ENCODE assay signal across 12 cellular contexts in the genomic region with DNA sequence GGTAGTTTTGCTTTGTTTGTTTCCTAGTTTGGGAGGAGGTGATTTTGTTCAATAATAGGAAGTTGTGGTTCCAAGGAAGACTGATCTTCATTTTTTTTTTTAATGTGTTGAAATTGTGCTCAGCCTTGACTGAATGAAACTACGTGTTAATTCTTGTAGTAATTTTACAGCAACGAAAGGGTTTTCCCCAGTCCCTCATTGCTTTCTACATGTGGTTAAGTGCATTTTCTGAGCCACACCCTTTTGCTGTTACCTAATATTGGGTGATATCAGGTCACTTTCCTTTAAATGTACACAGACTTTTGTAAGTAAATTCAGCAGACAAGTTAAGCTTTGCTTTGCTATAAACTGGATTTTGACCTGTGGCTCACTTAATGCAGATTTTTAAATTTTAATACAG.
DNase-seq lines count a peak whose midpoint lies in the region; ATAC-seq, FAIRE-seq and TF ChIP-seq lines count a peak whose summit lies in the region.
"Had no signal": no experiment of that assay in that cellular context is flagged by ENCODE, and none has a peak within 500 bp of the region (broad histone marks: within the 10 kb centered on the region; RNA-seq: fewer than 3 reads in every experiment).

No MANE protein-coding gene starts in this region.

- H3K27ac ChIP-seq in gastroesophageal sphincter, result no peak overlapping the region
- no peak overlapping the region for H3K27ac ChIP-seq in GM23338 (ENCODE audit: low read depth)
- H3K27ac ChIP-seq: C4-2B, esophagus muscularis mucosa had no signal

- TF ChIP-seq EP300 in gastroesophageal sphincter (IDR thresholded peaks at IDR 0.05), result no peak

- DNase-seq in epithelial cell of esophagus (ENCODE audit: low read depth) (peak; percentile 92), GM12892 (ENCODE audit: insufficient read length) (no peak), GM23338 (ENCODE audit: low spot score) (no peak), hippocampal formation (lab: John Stamatoyannopoulos, UW) (no peak)
- DNase-seq: stimulated activated CD4-positive, alpha-beta T cell treated with anti-CD3 and anti-CD28 coated beads, Interleukin-15, amount 100 ng/mL, for 24 hours; stimulated activated naive CD8-positive, alpha-beta T cell treated with anti-CD3 and anti-CD28 coated beads, Interleukin-15, amount 100 ng/mL, for 72 hours had no signal

- H3K36me3 Mint-ChIP-seq in GM23338 (ENCODE audit: low read depth), result peaks cover 18% of the 10 kb centered on the region; the same call in 2 of the 3 replicates

- no peaks in the 10 kb centered on the region for H3K9me3 Mint-ChIP-seq in GM23338

- H3K27me3 ChIP-seq in gastroesophageal sphincter (no peaks in the 10 kb centered on the region), GM23338 (ENCODE audit: insufficient read depth) (no peaks in the 10 kb centered on the region)
- H3K27me3 ChIP-seq: esophagus muscularis mucosa had no signal

- no peaks in the 10 kb centered on the region for H3F3A ChIP-seq in GM23338 (replicated peaks; ENCODE audit: low read depth)

- peaks cover 0 to 6% (median 0%) of the 10 kb centered on the region in 3 donors for H3K9me3 ChIP-seq in gastroesophageal sphincter
- H3K9me3 ChIP-seq: esophagus muscularis mucosa had no signal

- 68 to 71% methylated on average over 2 of the region's 2 CpGs for WGBS in gastroesophageal sphincter (ENCODE audit: low coverage in 1 of 2), 2 donors

- H3K27ac Mint-ChIP-seq in GM23338, result no peak overlapping the region

- H3K4me1 Mint-ChIP-seq in GM23338, result peaks cover 11% of the 10 kb centered on the region
- H3K4me1 Mint-ChIP-seq: stimulated activated naive CD8-positive, alpha-beta T cell treated with anti-CD3 and anti-CD28 coated beads, Interleukin-15, amount 100 ng/mL, for 72 hours had no signal

- TF ChIP-seq POLR2A in gastroesophageal sphincter (IDR thresholded peaks at IDR 0.05), result no peak
- TF ChIP-seq POLR2A in GM12892 (IDR thresholded peaks at IDR 0.05; ENCODE audit: low read depth, low read length), result no peak

- no peaks in the 10 kb centered on the region for H3K79me2 ChIP-seq in GM23338 (replicated peaks; ENCODE audit: insufficient read depth)

- TF ChIP-seq CTCF in epithelial cell of esophagus (IDR thresholded peaks at IDR 0.05; ENCODE audit: insufficient read depth, low read depth, low read length, missing control alignments), result no peak
- TF ChIP-seq CTCF in gastroesophageal sphincter (IDR thresholded peaks at IDR 0.05), result no peak
- TF ChIP-seq CTCF in GM23338 (conservative IDR thresholded peaks at IDR 0.05; ENCODE audit: low read depth in 2 of 2), result no peak

- no peaks in the 10 kb centered on the region for H3K4me1 ChIP-seq in gastroesophageal sphincter
- no peaks in the 10 kb centered on the region for H3K4me1 ChIP-seq in GM23338 (ENCODE audit: insufficient read depth)
- H3K4me1 ChIP-seq: esophagus muscularis mucosa had no signal

- H3K4me3 Mint-ChIP-seq in GM23338, result no peak overlapping the region
- H3K4me3 Mint-ChIP-seq: stimulated activated naive CD8-positive, alpha-beta T cell treated with anti-CD3 and anti-CD28 coated beads, Interleukin-15, amount 100 ng/mL, for 72 hours had no signal

- FAIRE-seq in GM12892 (lab: Jason Lieb, UNC), result no peak

- H3K36me3 ChIP-seq in gastroesophageal sphincter, result peaks cover 0 to 11% of the 10 kb centered on the region in 2 donors
- H3K36me3 ChIP-seq in GM23338 (ENCODE audit: insufficient read depth), result no peaks in the 10 kb centered on the region

- ATAC-seq in GM18502 (IDR thresholded peaks at IDR 0.05; ENCODE audit: poor library complexity, unreplicated experiment) (peak; percentile 76), GM21529 (IDR thresholded peaks at IDR 0.05; ENCODE audit: unreplicated experiment) (peak; percentile 74), HG03442 (IDR thresholded peaks at IDR 0.05; ENCODE audit: unreplicated experiment) (peak; percentile 61), gastroesophageal sphincter (no peak), GM23338 (no peak)
- ATAC-seq: stimulated activated naive CD8-positive, alpha-beta T cell treated with anti-CD3 and anti-CD28 coated beads, Interleukin-15, amount 100 ng/mL, for 72 hours had no signal

- no peaks in the 10 kb centered on the region for H3K9me2 ChIP-seq in GM23338 (ENCODE audit: insufficient read depth)

- H3K4me3 ChIP-seq in epithelial cell of esophagus (ENCODE audit: low read length) (no peak overlapping the region), gastroesophageal sphincter (no peak overlapping the region), GM23338 (no peak overlapping the region)
- H3K4me3 ChIP-seq: esophagus muscularis mucosa had no signal

- no peaks in the 10 kb centered on the region for H4K20me1 ChIP-seq in GM23338 (replicated peaks; ENCODE audit: insufficient read depth)

- no peak overlapping the region for H2AFZ ChIP-seq in GM23338

- peaks cover 5% of the 10 kb centered on the region for H3K27me3 Mint-ChIP-seq in GM23338 (ENCODE audit: insufficient read depth, low read depth, poor library complexity)
- H3K27me3 Mint-ChIP-seq: stimulated activated naive CD8-positive, alpha-beta T cell treated with anti-CD3 and anti-CD28 coated beads, Interleukin-15, amount 100 ng/mL, for 72 hours had no signal

- H3K4me2 ChIP-seq in GM23338, result no peak overlapping the region

TF ChIP-seq in GM23338, 12 proteins besides CTCF, POLR2A, EP300 and RAD21 (continues in another document):
- TF ChIP-seq STAT1 (IDR thresholded peaks at IDR 0.05; ENCODE audit: unreplicated experiment) (no peak), CREB1 (CRISPR knock-in tag; IDR thresholded peaks at IDR 0.05; ENCODE audit: low read depth) (no peak), POLR2AphosphoS5 (IDR thresholded peaks at IDR 0.05; ENCODE audit: low read depth) (no peak), JUNB (IDR thresholded peaks at IDR 0.05; ENCODE audit: unreplicated experiment) (no peak), EZH2 (IDR thresholded peaks at IDR 0.05; ENCODE audit: low read depth, unreplicated experiment) (no peak), ZNF331 (CRISPR knock-in tag; IDR thresholded peaks at IDR 0.05; ENCODE audit: low read depth) (no peak)
- TF ChIP-seq, protein P1, sequence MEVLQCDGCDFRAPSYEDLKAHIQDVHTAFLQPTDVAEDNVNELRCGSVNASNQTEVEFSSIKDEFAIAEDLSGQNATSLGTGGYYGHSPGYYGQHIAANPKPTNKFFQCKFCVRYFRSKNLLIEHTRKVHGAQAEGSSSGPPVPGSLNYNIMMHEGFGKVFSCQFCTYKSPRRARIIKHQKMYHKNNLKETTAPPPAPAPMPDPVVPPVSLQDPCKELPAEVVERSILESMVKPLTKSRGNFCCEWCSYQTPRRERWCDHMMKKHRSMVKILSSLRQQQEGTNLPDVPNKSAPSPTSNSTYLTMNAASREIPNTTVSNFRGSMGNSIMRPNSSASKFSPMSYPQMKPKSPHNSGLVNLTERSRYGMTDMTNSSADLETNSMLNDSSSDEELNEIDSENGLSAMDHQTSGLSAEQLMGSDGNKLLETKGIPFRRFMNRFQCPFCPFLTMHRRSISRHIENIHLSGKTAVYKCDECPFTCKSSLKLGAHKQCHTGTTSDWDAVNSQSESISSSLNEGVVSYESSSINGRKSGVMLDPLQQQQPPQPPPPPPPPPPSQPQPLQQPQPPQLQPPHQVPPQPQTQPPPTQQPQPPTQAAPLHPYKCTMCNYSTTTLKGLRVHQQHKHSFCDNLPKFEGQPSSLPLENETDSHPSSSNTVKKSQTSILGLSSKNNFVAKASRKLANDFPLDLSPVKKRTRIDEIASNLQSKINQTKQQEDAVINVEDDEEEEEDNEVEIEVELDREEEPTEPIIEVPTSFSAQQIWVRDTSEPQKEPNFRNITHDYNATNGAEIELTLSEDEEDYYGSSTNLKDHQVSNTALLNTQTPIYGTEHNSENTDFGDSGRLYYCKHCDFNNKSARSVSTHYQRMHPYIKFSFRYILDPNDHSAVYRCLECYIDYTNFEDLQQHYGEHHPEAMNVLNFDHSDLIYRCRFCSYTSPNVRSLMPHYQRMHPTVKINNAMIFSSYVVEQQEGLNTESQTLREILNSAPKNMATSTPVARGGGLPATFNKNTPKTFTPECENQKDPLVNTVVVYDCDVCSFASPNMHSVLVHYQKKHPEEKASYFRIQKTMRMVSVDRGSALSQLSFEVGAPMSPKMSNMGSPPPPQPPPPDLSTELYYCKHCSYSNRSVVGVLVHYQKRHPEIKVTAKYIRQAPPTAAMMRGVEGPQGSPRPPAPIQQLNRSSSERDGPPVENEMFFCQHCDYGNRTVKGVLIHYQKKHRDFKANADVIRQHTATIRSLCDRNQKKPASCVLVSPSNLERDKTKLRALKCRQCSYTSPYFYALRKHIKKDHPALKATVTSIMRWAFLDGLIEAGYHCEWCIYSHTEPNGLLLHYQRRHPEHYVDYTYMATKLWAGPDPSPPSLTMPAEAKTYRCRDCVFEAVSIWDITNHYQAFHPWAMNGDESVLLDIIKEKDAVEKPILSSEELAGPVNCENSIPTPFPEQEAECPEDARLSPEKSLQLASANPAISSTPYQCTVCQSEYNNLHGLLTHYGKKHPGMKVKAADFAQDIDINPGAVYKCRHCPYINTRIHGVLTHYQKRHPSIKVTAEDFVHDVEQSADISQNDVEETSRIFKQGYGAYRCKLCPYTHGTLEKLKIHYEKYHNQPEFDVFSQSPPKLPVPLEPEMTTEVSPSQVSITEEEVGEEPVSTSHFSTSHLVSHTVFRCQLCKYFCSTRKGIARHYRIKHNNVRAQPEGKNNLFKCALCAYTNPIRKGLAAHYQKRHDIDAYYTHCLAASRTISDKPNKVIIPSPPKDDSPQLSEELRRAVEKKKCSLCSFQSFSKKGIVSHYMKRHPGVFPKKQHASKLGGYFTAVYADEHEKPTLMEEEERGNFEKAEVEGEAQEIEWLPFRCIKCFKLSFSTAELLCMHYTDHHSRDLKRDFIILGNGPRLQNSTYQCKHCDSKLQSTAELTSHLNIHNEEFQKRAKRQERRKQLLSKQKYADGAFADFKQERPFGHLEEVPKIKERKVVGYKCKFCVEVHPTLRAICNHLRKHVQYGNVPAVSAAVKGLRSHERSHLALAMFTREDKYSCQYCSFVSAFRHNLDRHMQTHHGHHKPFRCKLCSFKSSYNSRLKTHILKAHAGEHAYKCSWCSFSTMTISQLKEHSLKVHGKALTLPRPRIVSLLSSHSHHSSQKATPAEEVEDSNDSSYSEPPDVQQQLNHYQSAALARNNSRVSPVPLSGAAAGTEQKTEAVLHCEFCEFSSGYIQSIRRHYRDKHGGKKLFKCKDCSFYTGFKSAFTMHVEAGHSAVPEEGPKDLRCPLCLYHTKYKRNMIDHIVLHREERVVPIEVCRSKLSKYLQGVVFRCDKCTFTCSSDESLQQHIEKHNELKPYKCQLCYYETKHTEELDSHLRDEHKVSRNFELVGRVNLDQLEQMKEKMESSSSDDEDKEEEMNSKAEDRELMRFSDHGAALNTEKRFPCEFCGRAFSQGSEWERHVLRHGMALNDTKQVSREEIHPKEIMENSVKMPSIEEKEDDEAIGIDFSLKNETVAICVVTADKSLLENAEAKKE (CRISPR knock-in tag; IDR thresholded peaks at IDR 0.05), result no peak

Comparison
In these comparisons a context has a peak if more than half of its experiments do, and no peak if none do; other contexts are left out.
1. ATAC-seq: peak in GM18502 (single experiment), GM21529 (single experiment) and HG03442 (single experiment); none in gastroesophageal sphincter (single experiment) and GM23338 (single experiment).